Comparison of ENCODE assay signal across 9 cellular contexts in the genomic region with DNA sequence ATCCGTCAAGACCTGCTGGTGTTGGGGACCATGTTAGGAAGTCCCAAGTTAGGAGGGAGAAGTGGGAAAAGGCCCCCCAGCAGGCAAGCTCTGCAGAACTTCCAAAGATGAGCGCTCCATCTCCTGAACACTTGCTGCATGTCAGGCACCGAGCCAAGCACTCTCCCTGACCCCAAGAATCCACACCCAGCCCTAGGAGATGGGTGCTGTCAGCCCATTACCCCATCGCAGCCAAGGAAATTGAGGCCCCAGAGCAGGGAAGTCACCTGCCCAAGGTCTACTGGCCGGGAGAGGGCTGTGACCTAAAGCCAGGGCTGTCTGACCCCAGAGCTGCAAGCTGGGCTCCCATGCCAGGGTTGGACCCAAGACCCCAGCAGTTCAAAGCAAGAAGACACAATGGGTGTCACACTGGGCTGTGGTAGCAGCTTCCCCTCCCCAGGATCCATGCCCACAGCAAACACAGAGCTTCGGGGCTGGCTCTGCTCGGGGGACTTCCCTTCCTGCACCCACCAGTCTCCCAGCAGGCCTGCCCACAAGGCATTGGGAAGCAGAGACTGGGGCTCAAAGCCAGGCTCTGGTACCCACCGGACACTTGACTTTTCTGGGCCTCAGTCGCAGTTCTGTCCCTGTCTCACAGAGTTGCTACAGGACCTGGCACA. TPM values are rescaled to one million over a fixed set of nuclear protein-coding genes. Genes with fewer than 3 reads are reported as not detected.
DNase-seq lines count a peak whose midpoint lies in the region; ATAC-seq, FAIRE-seq and TF ChIP-seq lines count a peak whose summit lies in the region.
"Had no signal": no experiment of that assay in that cellular context is flagged by ENCODE, and none has a peak within 500 bp of the region (broad histone marks: within the 10 kb centered on the region; RNA-seq: fewer than 3 reads in every experiment).

No MANE protein-coding gene starts in this region.

- H3K36me3 Mint-ChIP-seq in activated CD8-positive, alpha-beta T cell treated with anti-CD3 and anti-CD28 coated beads, Interleukin-2, amount 10 ng/mL, durations not matched to agents 7 days and 5 days (ENCODE audit: low read depth), result peaks cover 73% of the 10 kb centered on the region
- no peaks in the 10 kb centered on the region for H3K36me3 Mint-ChIP-seq in progenitor cell of endocrine pancreas (ENCODE audit: insufficient read depth)

- peaks cover 97% of the 10 kb centered on the region for H3K4me1 Mint-ChIP-seq in activated CD8-positive, alpha-beta T cell treated with anti-CD3 and anti-CD28 coated beads, Interleukin-2, amount 10 ng/mL, durations not matched to agents 7 days and 5 days (ENCODE audit: low read depth)
- peaks cover 25% of the 10 kb centered on the region for H3K4me1 Mint-ChIP-seq in progenitor cell of endocrine pancreas (ENCODE audit: low read depth)

- H3K27ac Mint-ChIP-seq in activated CD8-positive, alpha-beta T cell treated with anti-CD3 and anti-CD28 coated beads, Interleukin-2, amount 10 ng/mL, durations not matched to agents 7 days and 5 days, result peak overlapping the region; percentile 87
- no peak overlapping the region for H3K27ac Mint-ChIP-seq in progenitor cell of endocrine pancreas

- CTCF ChIA-PET in activated CD8-positive, alpha-beta T cell treated with anti-CD3 and anti-CD28 coated beads, Interleukin-2, amount 10 ng/mL, durations not matched to agents 7 days and 5 days (lab: Charles Lee), result interaction anchor here (1.3 to 1.9 kb wide), 2 partner anchors 24 to 151 kb away, joined by 4 to 6 read pairs; no protein-coding TSS in a partner anchor

- no peak for FAIRE-seq in frontal cortex (lab: Jason Lieb, UNC)

- H3K27me3 ChIP-seq in lower lobe of right lung (ENCODE audit: low read depth), result no peaks in the 10 kb centered on the region
- H3K27me3 ChIP-seq: SJCRH30 had no signal

- DNase-seq in activated T-cell treated with anti-CD3 and anti-CD28 coated beads, Interleukin-2, amount 50 U/mL, for 1 hour, result peak; percentile 22
- DNase-seq in activated T-cell treated with anti-CD3 and anti-CD28 coated beads, Interleukin-2, amount 50 U/mL, for 48 hours, result no peak
- no peak for DNase-seq in activated CD8-positive, alpha-beta T cell treated with anti-CD3 and anti-CD28 coated beads, Interleukin-2, amount 10 ng/mL, durations not matched to agents 7 days and 5 days
- DNase-seq in lower lobe of right lung (no peak), erythroblast (lab: John Stamatoyannopoulos, UW) (no peak), frontal cortex (ENCODE audit: low spot score in 2 of 2) (no peak), progenitor cell of endocrine pancreas (ENCODE audit: low spot score, unreplicated experiment) (no peak)
- DNase-seq: SJCRH30 had no signal

- H3K4me1 ChIP-seq in lower lobe of right lung, result peaks cover 97% of the 10 kb centered on the region

- peak overlapping the region; percentile 36 for H3K4me3 Mint-ChIP-seq in activated CD8-positive, alpha-beta T cell treated with anti-CD3 and anti-CD28 coated beads, Interleukin-2, amount 10 ng/mL, durations not matched to agents 7 days and 5 days
- H3K4me3 Mint-ChIP-seq in progenitor cell of endocrine pancreas (ENCODE audit: low read depth), result no peak overlapping the region

- no peaks in the 10 kb centered on the region for H3K9me3 Mint-ChIP-seq in activated CD8-positive, alpha-beta T cell treated with anti-CD3 and anti-CD28 coated beads, Interleukin-2, amount 10 ng/mL, durations not matched to agents 7 days and 5 days (ENCODE audit: insufficient read depth)
- H3K9me3 Mint-ChIP-seq in progenitor cell of endocrine pancreas (ENCODE audit: low read depth), result no peaks in the 10 kb centered on the region

- H3K36me3 ChIP-seq in lower lobe of right lung, result no peaks in the 10 kb centered on the region
- H3K36me3 ChIP-seq: SJCRH30 had no signal

- TF ChIP-seq POLR2A in erythroblast (IDR thresholded peaks at IDR 0.05; ENCODE audit: low read length), result no peak

- H3K4me3 ChIP-seq in lower lobe of right lung, result no peak overlapping the region
- H3K4me3 ChIP-seq: SJCRH30 had no signal

- TF ChIP-seq CTCF in lower lobe of right lung (IDR thresholded peaks at IDR 0.05), result no peak
- TF ChIP-seq CTCF in progenitor cell of endocrine pancreas (IDR thresholded peaks at IDR 0.05; ENCODE audit: unreplicated experiment), result no peak

- no peaks in the 10 kb centered on the region for H3K27me3 Mint-ChIP-seq in activated CD8-positive, alpha-beta T cell treated with anti-CD3 and anti-CD28 coated beads, Interleukin-2, amount 10 ng/mL, durations not matched to agents 7 days and 5 days (ENCODE audit: low read depth)
- H3K27me3 Mint-ChIP-seq in progenitor cell of endocrine pancreas, result no peaks in the 10 kb centered on the region

- H3K27ac ChIP-seq in lower lobe of right lung, result peak overlapping the region; percentile 84
- peak overlapping the region; percentile 98 for H3K27ac ChIP-seq in temporal lobe (ENCODE audit: low read depth, low read length)
- H3K27ac ChIP-seq: SJCRH30 had no signal

- POLR2A ChIA-PET in activated CD8-positive, alpha-beta T cell treated with anti-CD3 and anti-CD28 coated beads, Interleukin-2, amount 10 ng/mL, durations not matched to agents 7 days and 5 days (lab: Charles Lee), result interaction anchor here (0.8 kb wide), 1 partner anchor 11 kb away, joined by 3 read pairs; no protein-coding TSS in a partner anchor

- H3K9me3 ChIP-seq in lower lobe of right lung, result no peaks in the 10 kb centered on the region
- H3K9me3 ChIP-seq: SJCRH30 had no signal

- ATAC-seq in activated CD8-positive, alpha-beta T cell treated with anti-CD3 and anti-CD28 coated beads, Interleukin-2, amount 10 ng/mL, durations not matched to agents 7 days and 5 days, result no peak
- ATAC-seq in lower lobe of right lung, result no peak

- intact Hi-C loops in lower lobe of right lung (cut with DNase I), result no loop called here

RNA-seq across cellular contexts. Expression of gene EEIG1, which starts 13.5 kb away (rescaled TPM):
- 100 to 1,000 TPM; 227 to 232 TPM for total RNA-seq in activated CD8-positive, alpha-beta T cell treated with anti-CD3 and anti-CD28 coated beads, Interleukin-2, amount 10 ng/mL, durations not matched to agents 7 days and 5 days
- total RNA-seq in lower lobe of right lung (36.0 TPM), temporal lobe (5.2 TPM), frontal cortex (5.7 TPM), progenitor cell of endocrine pancreas (48.2 and 54.1 TPM in 2 replicates)

RNA-seq across cellular contexts. Expression of gene DPM2, which starts 29.6 kb away (rescaled TPM):
- 10 to 100 TPM; 47.9 to 53.8 TPM for total RNA-seq in activated CD8-positive, alpha-beta T cell treated with anti-CD3 and anti-CD28 coated beads, Interleukin-2, amount 10 ng/mL, durations not matched to agents 7 days and 5 days
- total RNA-seq in lower lobe of right lung, result 33.7 TPM
- 10.1 TPM for total RNA-seq in temporal lobe
- 11.4 TPM for total RNA-seq in frontal cortex
- total RNA-seq in progenitor cell of endocrine pancreas, result 34.0 and 37.7 TPM in 2 replicates

RNA-seq across cellular contexts. Expression of gene PIP5KL1, which starts 36.7 kb away (rescaled TPM):
- 1 to 10 TPM; 2.6 to 2.7 TPM for total RNA-seq in activated CD8-positive, alpha-beta T cell treated with anti-CD3 and anti-CD28 coated beads, Interleukin-2, amount 10 ng/mL, durations not matched to agents 7 days and 5 days
- total RNA-seq in lower lobe of right lung, result 11.5 TPM
- 1.2 TPM for total RNA-seq in temporal lobe
- 6.1 TPM for total RNA-seq in frontal cortex
- total RNA-seq in progenitor cell of endocrine pancreas, result 3.4 and 3.6 TPM in 2 replicates

RNA-seq across cellular contexts. Expression of gene ST6GALNAC4, which starts 50.4 kb away (rescaled TPM):
- total RNA-seq in activated CD8-positive, alpha-beta T cell treated with anti-CD3 and anti-CD28 coated beads, Interleukin-2, amount 10 ng/mL, durations not matched to agents 7 days and 5 days, result 10 to 100 TPM; 37.0 to 39.7 TPM
- total RNA-seq in lower lobe of right lung (45.6 TPM), temporal lobe (7.4 TPM), frontal cortex (6.5 TPM), progenitor cell of endocrine pancreas (7.0 and 7.7 TPM in 2 replicates)
